In genomic region chr12:124884587-124885438, GRCh38 we compare ENCODE assay signal across 8 cellular contexts. TPM values are rescaled to one million over a fixed set of nuclear protein-coding genes. Genes with fewer than 3 reads are reported as not detected.
DNase-seq lines count a peak whose midpoint lies in the region; ATAC-seq, FAIRE-seq and TF ChIP-seq lines count a peak whose summit lies in the region.

No MANE protein-coding gene starts in this region.

- peak; percentile 21; the same call in 1 of the 2 replicates for TF ChIP-seq RAD21 in GM12878 (IDR thresholded peaks at IDR 0.05; ENCODE audit: insufficient read depth, low read depth, low read length)

- peak overlapping the region; percentile 7; the same call in 1 of the 2 replicates for H3K9ac ChIP-seq in GM12878 (ENCODE audit: control insufficient read depth, insufficient read depth, low read length)

- no peaks in the 10 kb centered on the region for H3K36me3 ChIP-seq in GM12878 (ENCODE audit: control insufficient read depth in 2 of 2, insufficient read depth in 2 of 2, low read length in 1 of 2)

- peak; percentile 75 for FAIRE-seq in GM12878 (lab: Jason Lieb, UNC)

- no peaks in the 10 kb centered on the region for H3K79me2 ChIP-seq in GM12878 (ENCODE audit: control insufficient read depth, insufficient read depth, low read length)

- SMC1A ChIA-PET in GM12878 (lab: Charles Lee; ENCODE audit: uncharacterized antibody, unreplicated experiment) = interaction anchor here (1.0 to 1.6 kb wide), 7 partner anchors 13 to 26 kb away, joined by 3 to 10 read pairs (median 5); no protein-coding TSS in a partner anchor

- DNase-seq in DMS53 (lab: John Stamatoyannopoulos, UW) (peak; percentile 81), GM12878 (ENCODE audit: low read depth, low spot score) (no peak), GDM1 (lab: John Stamatoyannopoulos, UW) (no peak), dermis blood vessel endothelial cell (no peak), cardiac septum (ENCODE audit: low spot score) (no peak)
- no peak for DNase-seq in activated CD4-positive, alpha-beta T cell treated with anti-CD3 and anti-CD28 coated beads, Interleukin-2, amount 50 U/mL, for 48 hours

- RAD21 ChIA-PET in GM12878 (lab: Charles Lee; ENCODE audit: unreplicated experiment) = interaction anchor here (0.7 to 2.2 kb wide), 6 partner anchors 20 to 775 kb away, joined by 3 to 11 read pairs (median 4); no protein-coding TSS in a partner anchor

- H3K4me1 ChIP-seq in GM12878 (ENCODE audit: control insufficient read depth, insufficient read depth, low read length) = peaks cover 18% of the 10 kb centered on the region

- peak; percentile 8 to 22 (median 9); a peak in 2 of 6 replicates for TF ChIP-seq CTCF in GM12878 (IDR thresholded peaks at IDR 0.05 in 2 of 3, conservative IDR thresholded peaks at IDR 0.05 in 1 of 3; ENCODE audit: control insufficient read depth in 2 of 3, extremely low read depth in 1 of 3, insufficient read depth in 1 of 3, low read depth in 3 of 3, low read length in 3 of 3)

- peak overlapping the region; percentile 74 for H3K27ac ChIP-seq in GM12878 (ENCODE audit: control insufficient read depth, insufficient read depth)

- WGBS in GM12878 (ENCODE audit: insufficient coverage, insufficient replicate concordance, low lambda C conversion rate, missing lambda C conversion rate) = 2% methylated on average over 14 of the region's 15 CpGs

- CTCF ChIA-PET in GM12878 (lab: Yijun Ruan, JAX) = interaction anchor here (0.7 to 4.3 kb wide), 4 partner anchors 16 to 393 kb away, joined by 3 to 18 read pairs (median 4); no protein-coding TSS in a partner anchor

- peak overlapping the region; percentile 26 for H3K4me2 ChIP-seq in GM12878 (ENCODE audit: control insufficient read depth, insufficient read depth)

- no TSS peak for BruUV-seq in GM12878 (replicated peaks; lab: Mats Ljungman, UMichigan)

- no peaks in the 10 kb centered on the region for H3K27me3 ChIP-seq in GM12878 (replicated peaks in 1 of 2; ENCODE audit: control insufficient read depth in 2 of 2, insufficient read depth in 2 of 2, low read length in 1 of 2)

- TF ChIP-seq EP300 in GM12878 (IDR thresholded peaks at IDR 0.05; ENCODE audit: borderline replicate concordance in 1 of 2, control insufficient read depth in 1 of 2, low read depth in 2 of 2, low read length in 2 of 2) = no peak

- POLR2A ChIA-PET in GM12878 (lab: Charles Lee) = interaction anchor here (0.5 to 2.3 kb wide), 3 partner anchors 15 to 110 kb away, joined by 3 to 7 read pairs (median 4); no protein-coding TSS in a partner anchor

- H2AFZ ChIP-seq in GM12878 (ENCODE audit: control insufficient read depth, low read depth, low read length) = peak overlapping the region; percentile 90

- ATAC-seq in GM19395 (IDR thresholded peaks at IDR 0.05; ENCODE audit: unreplicated experiment) (peak; percentile 91), HG03342 (IDR thresholded peaks at IDR 0.05; ENCODE audit: unreplicated experiment) (peak; percentile 84), GM12878 (peak; percentile 95)

- no peaks in the 10 kb centered on the region; the same call in 2 of the 3 replicates for H3K9me3 ChIP-seq in GM12878 (replicated peaks; ENCODE audit: control insufficient read depth, insufficient read depth, low read length)

- intact Hi-C loops in GM12878 (cut with micrococcal nuclease; ENCODE audit: unreplicated experiment) = no loop called here
- intact Hi-C loops in cardiac septum (cut with DNase I) = no loop called here

- in situ Hi-C loops in GM12878 (cut with MboI) = no loop called here

- 0 out of 2 replicates have a peak, but pooled peaks have one; percentile 18 for TF ChIP-seq POLR2A in GM12878 (IDR thresholded peaks at IDR 0.05; ENCODE audit: low read depth, low read length)

- H4K20me1 ChIP-seq in GM12878 (ENCODE audit: control insufficient read depth, insufficient read depth) = no peaks in the 10 kb centered on the region

- H3K4me3 ChIP-seq in GM12878 = no peak overlapping the region; the same call in 1 of the 2 replicates

TF ChIP-seq in GM12878, 131 proteins besides CTCF, POLR2A, EP300 and RAD21 (continues in another document):
- TF ChIP-seq MEF2A (IDR thresholded peaks at IDR 0.05; ENCODE audit: insufficient read depth, low read depth, low read length) (no peak), NR2F1 (conservative IDR thresholded peaks at IDR 0.05) (no peak), CBFB (IDR thresholded peaks at IDR 0.05; ENCODE audit: low read depth) (no peak), ZSCAN29 (IDR thresholded peaks at IDR 0.05) (no peak), IKZF2 (IDR thresholded peaks at IDR 0.05) (peak; percentile 15 to 28; a peak in 2 of 4 replicates), ZNF622 (IDR thresholded peaks at IDR 0.05) (no peak), ZZZ3 (IDR thresholded peaks at IDR 0.05; ENCODE audit: control insufficient read depth, insufficient read length, low read depth) (no peak), KAT2A (conservative IDR thresholded peaks at IDR 0.05; ENCODE audit: control insufficient read depth, low read depth, low read length) (no peak), ZBED1 (IDR thresholded peaks at IDR 0.05; ENCODE audit: borderline replicate concordance) (no peak), CREB1 (IDR thresholded peaks at IDR 0.05; ENCODE audit: low read depth) (no peak), ESRRA (IDR thresholded peaks at IDR 0.05; ENCODE audit: low read length) (no peak), E2F4 (IDR thresholded peaks at IDR 0.05; ENCODE audit: low read depth, low read length) (no peak), KLF5 (IDR thresholded peaks at IDR 0.05; ENCODE audit: partially characterized antibody) (no peak), WRNIP1 (IDR thresholded peaks at IDR 0.05; ENCODE audit: borderline replicate concordance, low read depth, low read length) (no peak), BRCA1 (IDR thresholded peaks at IDR 0.05; ENCODE audit: low read depth, low read length) (no peak), KDM1A (IDR thresholded peaks at IDR 0.05; ENCODE audit: borderline replicate concordance) (no peak)

RNA-seq across cellular contexts. Expression of gene SCARB1, which starts 21.1 kb away (rescaled TPM):
- 359 and 403 TPM in 2 replicates for total RNA-seq in GM12878 (2013; cell fraction: nucleolus; rRNA removed)
- total RNA-seq in GM12878 (2014; rRNA removed) (46.5 and 51.4 TPM in 2 replicates), GM12878 (2014; rRNA removed; fragmentation: Illumina TruSeq; extraction: Trizol) (27.9 and 29.9 TPM in 2 replicates), GM12878 (2021) (102 and 104 TPM in 2 replicates), dermis blood vessel endothelial cell (42.5 and 44.1 TPM in 2 replicates), cardiac septum (8.6 TPM)
- polyA plus RNA-seq in GM12878 (2011; ENCODE audit: low read depth) = 27.3 TPM
- polyA plus RNA-seq in GM12878 (2011; rRNA removed) (50.6 and 89.3 TPM in 2 replicates), GM12878 (2014; fragmentation: Illumina TruSeq; extraction: Trizol) (66.0 and 78.8 TPM in 2 replicates), GM12878 (2014; fragmentation: Nextera tagmentation; extraction: Ambion mirVana) (1 to 10 TPM in 1 of 2 experiments, under 1 TPM in 1; 0.34 to 3.3 TPM), GM12878 (2014; rRNA removed) (81.4 and 89.5 TPM in 2 replicates), GM12878 (2016; fragmentation: Nextera tagmentation; extraction: Ambion mirVana) (10 to 100 TPM; 62.8 to 63.3 TPM)
- polyA plus RNA-seq in GM12878 (2011; cell fraction: cytosol; rRNA removed) = 131 and 137 TPM in 2 replicates
- 542 and 556 TPM in 2 replicates for polyA plus RNA-seq in GM12878 (2011; cell fraction: nucleus; rRNA removed)
- polyA plus RNA-seq in GM12878 (2012) = 61.4 and 89.0 TPM in 2 replicates
- polyA minus RNA-seq in GM12878 (2011; rRNA and poly(A)+ RNA removed) = 89.0 and 116 TPM in 2 replicates
- polyA minus RNA-seq in GM12878 (2011; cell fraction: cytosol; rRNA and poly(A)+ RNA removed) = 31.7 and 37.7 TPM in 2 replicates
- polyA minus RNA-seq in GM12878 (2011; cell fraction: nucleus; rRNA and poly(A)+ RNA removed) = 70.1 and 83.4 TPM in 2 replicates

RNA-seq across cellular contexts. Expression of gene UBC, which starts 29.6 kb away (rescaled TPM):
- 329 and 366 TPM in 2 replicates for total RNA-seq in GM12878 (2013; cell fraction: nucleolus; rRNA removed)
- total RNA-seq in GM12878 (2014; rRNA removed) (883 and 944 TPM in 2 replicates), GM12878 (2014; rRNA removed; fragmentation: Illumina TruSeq; extraction: Trizol) (816 and 821 TPM in 2 replicates), GM12878 (2021) (736 and 799 TPM in 2 replicates), dermis blood vessel endothelial cell (1,840 and 2,354 TPM in 2 replicates), cardiac septum (1,009 TPM)
- polyA plus RNA-seq in GM12878 (2011; ENCODE audit: low read depth) = 1,550 TPM
- polyA plus RNA-seq in GM12878 (2011; rRNA removed) (1,270 and 1,666 TPM in 2 replicates), GM12878 (2014; fragmentation: Illumina TruSeq; extraction: Trizol) (973 and 1,123 TPM in 2 replicates), GM12878 (2014; fragmentation: Nextera tagmentation; extraction: Ambion mirVana) (1,000 to 10,000 TPM in 1 of 2 experiments, 100 to 1,000 TPM in 1; 785 to 1,214 TPM), GM12878 (2014; rRNA removed) (610 and 653 TPM in 2 replicates), GM12878 (2016; fragmentation: Nextera tagmentation; extraction: Ambion mirVana) (100 to 1,000 TPM; 866 to 909 TPM)
- polyA plus RNA-seq in GM12878 (2011; cell fraction: cytosol; rRNA removed) = 1,638 and 1,774 TPM in 2 replicates
- 1,319 and 1,377 TPM in 2 replicates for polyA plus RNA-seq in GM12878 (2011; cell fraction: nucleus; rRNA removed)
- 962 and 1,441 TPM in 2 replicates for polyA plus RNA-seq in GM12878 (2012)
- polyA minus RNA-seq in GM12878 (2011; rRNA and poly(A)+ RNA removed) = 980 and 1,147 TPM in 2 replicates
- 232 and 279 TPM in 2 replicates for polyA minus RNA-seq in GM12878 (2011; cell fraction: cytosol; rRNA and poly(A)+ RNA removed)
- 143 and 182 TPM in 2 replicates for polyA minus RNA-seq in GM12878 (2011; cell fraction: nucleus; rRNA and poly(A)+ RNA removed)
